27 cellular contexts compared by ENCODE assay signal in the genomic region with DNA sequence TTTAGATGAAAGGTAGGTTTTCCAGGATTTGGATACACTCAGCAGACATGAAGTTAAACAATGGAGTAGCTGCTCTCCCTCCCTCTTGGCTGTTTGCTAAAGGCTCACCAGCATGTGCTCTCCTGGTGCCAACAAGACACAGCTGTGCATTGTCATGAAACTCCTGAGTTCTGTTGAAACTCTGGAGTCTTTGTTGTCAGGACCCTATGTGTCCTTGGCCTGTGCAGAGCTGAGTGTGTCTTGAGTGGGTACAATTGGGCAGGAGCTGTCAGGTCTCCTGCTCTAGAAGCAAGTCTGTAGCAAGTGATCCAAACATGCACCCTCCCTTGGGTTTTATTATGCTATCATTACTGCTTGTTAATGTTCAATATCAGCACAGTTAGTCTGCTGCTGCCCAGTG.
"Had no signal": no experiment of that assay in that cellular context is flagged by ENCODE, and none has a peak within 500 bp of the region (broad histone marks: within the 10 kb centered on the region; RNA-seq: fewer than 3 reads in every experiment).

No MANE protein-coding gene starts in this region.

- ATAC-seq: mucosa of descending colon; naive thymus-derived CD4-positive, alpha-beta T cell; natural killer cell treated with Interleukin-12 subunit alpha and Interleukin-12 subunit beta and Interleukin-15 and Interleukin-18, amount 100 ng/mL, for 72 hours; right lobe of liver; stimulated activated memory B cell treated with anti-CD40 and anti-IgM and Interleukin-4, amounts not matched to agents 10 μg/mL and 1 μg/mL and 100 μg/mL, for 72 hours; stimulated activated naive CD8-positive, alpha-beta T cell treated with anti-CD3 and anti-CD28 coated beads, Interleukin-15, amount 100 ng/mL, for 72 hours had no signal

- H3K9me3 Mint-ChIP-seq: immature natural killer cell; memory B cell; natural killer cell treated with Interleukin-12 subunit alpha and Interleukin-12 subunit beta and Interleukin-15 and Interleukin-18, amount 100 ng/mL, for 72 hours; stimulated activated memory B cell treated with anti-CD40 and anti-IgM and Interleukin-4, amounts not matched to agents 10 μg/mL and 1 μg/mL and 100 μg/mL, for 72 hours; stimulated activated naive CD8-positive, alpha-beta T cell treated with anti-CD3 and anti-CD28 coated beads, Interleukin-15, amount 100 ng/mL, for 72 hours; type B pancreatic cell had no signal

- H3K36me3 ChIP-seq: left ventricle myocardium inferior, neutrophil, right atrium auricular region, right lobe of liver, vagina had no signal

- H3K36me3 Mint-ChIP-seq: natural killer cell treated with Interleukin-12 subunit alpha and Interleukin-12 subunit beta and Interleukin-15 and Interleukin-18, amount 100 ng/mL, for 72 hours had no signal

- H3K4me2 ChIP-seq: smooth muscle cell had no signal

- DNase-seq: hypothalamus; immature natural killer cell; kidney; left ventricle myocardium inferior; midbrain; mucosa of descending colon; naive thymus-derived CD4-positive, alpha-beta T cell; occipital lobe; right lobe of liver; stimulated activated CD4-positive, alpha-beta T cell treated with anti-CD3 and anti-CD28 coated beads, Interleukin-1b, Interleukin-23, amount 100 ng/mL, for 48 hours; stimulated activated CD4-positive, alpha-beta T cell treated with anti-CD3 and anti-CD28 coated beads, Interleukin-2, amount 100 ng/mL, for 48 hours; stimulated activated CD4-positive, alpha-beta T cell treated with anti-CD3 and anti-CD28 coated beads, Interleukin-4, amount 100 ng/mL, for 4 hours; stimulated activated CD8-positive, alpha-beta memory T cell treated with anti-CD3 and anti-CD28 coated beads, Interleukin-4, amount 100 ng/mL, for 48 hours; stimulated activated naive CD4-positive, alpha-beta T cell treated with Interleukin-2 at 50 U/mL for 16 hours; stimulated activated naive CD8-positive, alpha-beta T cell treated with anti-CD3 and anti-CD28 coated beads, Interleukin-15, amount 100 ng/mL, for 72 hours; substantia nigra had no signal

- H3K4me1 Mint-ChIP-seq: immature natural killer cell; memory B cell; naive thymus-derived CD4-positive, alpha-beta T cell; stimulated activated memory B cell treated with anti-CD40 and anti-IgM and Interleukin-4, amounts not matched to agents 10 μg/mL and 1 μg/mL and 100 μg/mL, for 72 hours; stimulated activated naive CD8-positive, alpha-beta T cell treated with anti-CD3 and anti-CD28 coated beads, Interleukin-15, amount 100 ng/mL, for 72 hours had no signal

- H3K27ac Mint-ChIP-seq: immature natural killer cell; memory B cell; naive thymus-derived CD4-positive, alpha-beta T cell; natural killer cell treated with Interleukin-12 subunit alpha and Interleukin-12 subunit beta and Interleukin-15 and Interleukin-18, amount 100 ng/mL, for 72 hours; stimulated activated memory B cell treated with anti-CD40 and anti-IgM and Interleukin-4, amounts not matched to agents 10 μg/mL and 1 μg/mL and 100 μg/mL, for 72 hours; stimulated activated naive CD8-positive, alpha-beta T cell treated with anti-CD3 and anti-CD28 coated beads, Interleukin-15, amount 100 ng/mL, for 72 hours; type B pancreatic cell had no signal

- H3K9ac ChIP-seq: parathyroid adenoma had no signal

- H3K9me3 ChIP-seq: left ventricle myocardium inferior, mucosa of descending colon, neutrophil, right atrium auricular region, right lobe of liver, tibial nerve, vagina had no signal

- H3K4me1 ChIP-seq: left ventricle myocardium inferior, parathyroid adenoma, right atrium auricular region, right lobe of liver, tibial nerve, vagina had no signal

- H3K4me3 ChIP-seq: left ventricle myocardium inferior, mucosa of descending colon, right atrium auricular region, right lobe of liver, smooth muscle cell, tibial nerve, vagina had no signal

- H2AFZ ChIP-seq: parathyroid adenoma had no signal

- H3K27me3 ChIP-seq: neutrophil, right atrium auricular region, right lobe of liver, tibial nerve, vagina had no signal

- H3K4me3 Mint-ChIP-seq: immature natural killer cell; memory B cell; naive thymus-derived CD4-positive, alpha-beta T cell; natural killer cell treated with Interleukin-12 subunit alpha and Interleukin-12 subunit beta and Interleukin-15 and Interleukin-18, amount 100 ng/mL, for 72 hours; stimulated activated memory B cell treated with anti-CD40 and anti-IgM and Interleukin-4, amounts not matched to agents 10 μg/mL and 1 μg/mL and 100 μg/mL, for 72 hours; stimulated activated naive CD8-positive, alpha-beta T cell treated with anti-CD3 and anti-CD28 coated beads, Interleukin-15, amount 100 ng/mL, for 72 hours; type B pancreatic cell had no signal

- FAIRE-seq: islet of Langerhans, kidney had no signal

- H3K27me3 Mint-ChIP-seq: memory B cell; naive thymus-derived CD4-positive, alpha-beta T cell; natural killer cell treated with Interleukin-12 subunit alpha and Interleukin-12 subunit beta and Interleukin-15 and Interleukin-18, amount 100 ng/mL, for 72 hours; stimulated activated memory B cell treated with anti-CD40 and anti-IgM and Interleukin-4, amounts not matched to agents 10 μg/mL and 1 μg/mL and 100 μg/mL, for 72 hours; stimulated activated naive CD8-positive, alpha-beta T cell treated with anti-CD3 and anti-CD28 coated beads, Interleukin-15, amount 100 ng/mL, for 72 hours; type B pancreatic cell had no signal

- H3K27ac ChIP-seq: left ventricle myocardium inferior, neutrophil, parathyroid adenoma, right atrium auricular region, right lobe of liver, tibial nerve, vagina had no signal

- H3K79me2 ChIP-seq: parathyroid adenoma had no signal
